In the genomic region with DNA sequence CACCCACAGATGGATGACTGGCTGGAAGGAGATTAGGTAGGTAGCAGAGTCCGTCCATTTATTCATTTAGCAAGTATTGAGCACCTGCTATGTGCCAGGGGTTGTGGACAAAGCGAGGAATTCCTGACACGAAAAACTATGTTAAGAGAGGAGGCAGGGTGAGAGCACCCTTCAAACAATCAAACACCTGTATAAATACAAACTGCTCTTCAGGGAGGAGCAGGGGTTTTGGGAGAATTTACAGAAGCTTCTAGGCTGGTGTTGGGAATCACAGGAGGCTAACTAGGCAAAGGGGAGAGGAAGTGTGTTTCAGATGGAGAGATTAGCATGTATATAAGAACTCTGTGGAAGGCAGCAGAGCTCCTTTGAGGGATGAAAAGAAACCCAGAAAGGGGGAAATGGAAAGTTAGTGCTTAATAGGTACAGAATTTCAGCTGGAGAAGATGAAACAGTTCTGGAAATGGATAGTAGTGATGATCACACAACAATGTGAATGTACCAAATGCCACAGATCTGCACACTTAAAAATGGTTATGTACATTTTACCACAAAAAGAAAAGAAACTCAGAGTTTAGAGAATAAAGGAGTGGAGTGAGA, we compare ENCODE assay signal across 1 cellular context.
TF ChIP-seq lines count a peak whose summit lies in the region.

No MANE protein-coding gene starts in this region.

TF ChIP-seq in HepG2, 621 proteins besides CTCF, POLR2A, EP300 and RAD21:
- 0 out of 2 replicates have a peak, but pooled peaks have one; percentile 0 for TF ChIP-seq NFE2L1 (CRISPR knock-in tag; IDR thresholded peaks at IDR 0.05; ENCODE audit: borderline replicate concordance)
- 0 out of 2 replicates have a peak, but pooled peaks have one; percentile 4 for TF ChIP-seq USF2 (IDR thresholded peaks at IDR 0.05; ENCODE audit: low read depth, low read length)
- TF ChIP-seq USF2 (CRISPR knock-in tag; IDR thresholded peaks at IDR 0.05; ENCODE audit: borderline replicate concordance), result no peak
- TF ChIP-seq, protein P1, sequence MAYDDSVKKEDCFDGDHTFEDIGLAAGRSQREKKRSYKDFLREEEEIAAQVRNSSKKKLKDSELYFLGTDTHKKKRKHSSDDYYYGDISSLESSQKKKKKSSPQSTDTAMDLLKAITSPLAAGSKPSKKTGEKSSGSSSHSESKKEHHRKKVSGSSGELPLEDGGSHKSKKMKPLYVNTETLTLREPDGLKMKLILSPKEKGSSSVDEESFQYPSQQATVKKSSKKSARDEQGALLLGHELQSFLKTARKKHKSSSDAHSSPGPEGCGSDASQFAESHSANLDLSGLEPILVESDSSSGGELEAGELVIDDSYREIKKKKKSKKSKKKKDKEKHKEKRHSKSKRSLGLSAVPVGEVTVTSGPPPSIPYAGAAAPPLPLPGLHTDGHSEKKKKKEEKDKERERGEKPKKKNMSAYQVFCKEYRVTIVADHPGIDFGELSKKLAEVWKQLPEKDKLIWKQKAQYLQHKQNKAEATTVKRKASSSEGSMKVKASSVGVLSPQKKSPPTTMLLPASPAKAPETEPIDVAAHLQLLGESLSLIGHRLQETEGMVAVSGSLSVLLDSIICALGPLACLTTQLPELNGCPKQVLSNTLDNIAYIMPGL (CRISPR knock-in tag; IDR thresholded peaks at IDR 0.05; ENCODE audit: borderline replicate concordance in 1 of 2, low read depth in 1 of 2), result 0 out of 4 replicates have a peak, but pooled peaks of 1 of the 2 experiments have one; percentile 7
- TF ChIP-seq RBAK (CRISPR knock-in tag; IDR thresholded peaks at IDR 0.05), result no peak
- no peak for TF ChIP-seq HNRNPK (IDR thresholded peaks at IDR 0.05; ENCODE audit: low read depth, low read length, poor library complexity, severe bottlenecking)
- TF ChIP-seq ARID2 (CRISPR knock-in tag; IDR thresholded peaks at IDR 0.05; ENCODE audit: borderline replicate concordance), result 0 out of 2 replicates have a peak, but pooled peaks have one; percentile 8
- TF ChIP-seq MED8 (CRISPR knock-in tag; IDR thresholded peaks at IDR 0.05; ENCODE audit: insufficient replicate concordance), result peak; percentile 6
- TF ChIP-seq, protein P2, sequence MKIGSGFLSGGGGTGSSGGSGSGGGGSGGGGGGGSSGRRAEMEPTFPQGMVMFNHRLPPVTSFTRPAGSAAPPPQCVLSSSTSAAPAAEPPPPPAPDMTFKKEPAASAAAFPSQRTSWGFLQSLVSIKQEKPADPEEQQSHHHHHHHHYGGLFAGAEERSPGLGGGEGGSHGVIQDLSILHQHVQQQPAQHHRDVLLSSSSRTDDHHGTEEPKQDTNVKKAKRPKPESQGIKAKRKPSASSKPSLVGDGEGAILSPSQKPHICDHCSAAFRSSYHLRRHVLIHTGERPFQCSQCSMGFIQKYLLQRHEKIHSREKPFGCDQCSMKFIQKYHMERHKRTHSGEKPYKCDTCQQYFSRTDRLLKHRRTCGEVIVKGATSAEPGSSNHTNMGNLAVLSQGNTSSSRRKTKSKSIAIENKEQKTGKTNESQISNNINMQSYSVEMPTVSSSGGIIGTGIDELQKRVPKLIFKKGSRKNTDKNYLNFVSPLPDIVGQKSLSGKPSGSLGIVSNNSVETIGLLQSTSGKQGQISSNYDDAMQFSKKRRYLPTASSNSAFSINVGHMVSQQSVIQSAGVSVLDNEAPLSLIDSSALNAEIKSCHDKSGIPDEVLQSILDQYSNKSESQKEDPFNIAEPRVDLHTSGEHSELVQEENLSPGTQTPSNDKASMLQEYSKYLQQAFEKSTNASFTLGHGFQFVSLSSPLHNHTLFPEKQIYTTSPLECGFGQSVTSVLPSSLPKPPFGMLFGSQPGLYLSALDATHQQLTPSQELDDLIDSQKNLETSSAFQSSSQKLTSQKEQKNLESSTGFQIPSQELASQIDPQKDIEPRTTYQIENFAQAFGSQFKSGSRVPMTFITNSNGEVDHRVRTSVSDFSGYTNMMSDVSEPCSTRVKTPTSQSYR (CRISPR knock-in tag; IDR thresholded peaks at IDR 0.05; ENCODE audit: borderline replicate concordance), result no peak
- no peak for TF ChIP-seq ZNF713 (CRISPR knock-in tag; IDR thresholded peaks at IDR 0.05)
